In the genomic region with DNA sequence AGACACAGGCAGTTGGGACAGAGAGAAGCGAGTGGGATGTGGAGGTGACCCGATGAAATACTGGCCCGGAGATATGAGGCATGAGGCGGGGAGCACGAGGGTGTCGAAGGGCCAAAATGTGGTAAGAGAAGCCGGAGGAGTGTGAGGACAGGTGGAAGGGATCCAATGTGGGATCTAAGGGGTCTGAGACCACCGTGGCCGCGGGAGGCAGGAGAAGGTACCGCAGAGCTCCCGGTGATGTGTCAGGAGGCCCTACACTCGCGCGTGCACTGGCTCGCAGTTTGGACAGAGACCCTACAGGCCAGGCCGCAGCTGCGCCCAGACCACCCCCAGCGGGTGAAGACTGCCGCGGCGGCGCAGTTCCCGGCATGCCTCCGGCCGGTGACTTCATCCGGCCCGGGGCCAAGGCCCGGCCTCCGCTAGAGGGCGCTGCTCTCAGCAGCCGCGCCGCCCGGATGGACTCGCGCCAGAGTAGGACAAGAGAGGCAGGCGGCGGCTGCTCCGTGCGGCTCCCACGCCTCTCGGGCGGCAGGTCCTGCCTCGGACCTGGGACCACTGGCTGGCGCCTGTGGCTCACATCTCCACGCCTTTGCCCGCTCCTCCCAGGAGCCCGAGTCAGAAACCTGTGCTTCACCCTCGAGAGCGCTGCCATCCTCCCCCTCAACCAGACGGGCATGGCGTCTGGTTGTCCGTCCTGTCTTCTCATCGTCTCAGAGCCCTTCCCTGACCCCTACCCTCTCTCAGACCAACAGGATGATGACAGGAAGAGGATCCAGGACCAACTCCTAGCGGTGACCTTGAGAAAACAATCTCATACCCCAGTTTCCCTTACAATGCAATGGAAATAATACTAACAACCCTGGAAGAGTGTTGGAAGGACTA, we compare ENCODE assay signal across 8 cellular contexts. TPM values are rescaled to one million over a fixed set of nuclear protein-coding genes. Genes with fewer than 3 reads are reported as not detected.
DNase-seq lines count a peak whose midpoint lies in the region; ATAC-seq and TF ChIP-seq lines count a peak whose summit lies in the region.

No MANE protein-coding gene starts in this region.

- H3K27me3 ChIP-seq in right cardiac atrium (ENCODE audit: control insufficient read depth, insufficient read depth) (no peaks in the 10 kb centered on the region), vagina (no peaks in the 10 kb centered on the region)

- DNase-seq in GM12864 (ENCODE audit: low read depth) (no peak), HFF-Myc (ENCODE audit: extremely low read depth, low read depth) (peak; percentile 53), NAMALWA (ENCODE audit: low spot score) (peak; percentile 88), T follicular helper cell (ENCODE audit: low read depth) (peak; percentile 80), amniotic stem cell (lab: John Stamatoyannopoulos, UW) (peak; percentile 66), right cardiac atrium (peak; percentile 91 to 97 (median 97)), putamen (ENCODE audit: low spot score) (peak; percentile 86), vagina (ENCODE audit: extremely low spot score in 2 of 2) (peak in 1 of 2 donors; percentile 89)

- peak in 1 of 2 donors; percentile 19 for TF ChIP-seq POLR2A in vagina (IDR thresholded peaks at IDR 0.05)

- WGBS in right cardiac atrium: 3% methylated on average over 56 of the region's 56 CpGs

- H3K4me3 ChIP-seq in GM12864 (ENCODE audit: low read depth, low read length) (peak overlapping the region; percentile 75), HFF-Myc (replicated peaks; ENCODE audit: low read depth, low read length) (peak overlapping the region; percentile 41), right cardiac atrium (ENCODE audit: low read length) (peak overlapping the region; percentile 45), vagina (peak overlapping the region; percentile 47 to 51)

- H3K4me1 ChIP-seq in right cardiac atrium (ENCODE audit: control insufficient read depth, insufficient read depth, low read length) (no peaks in the 10 kb centered on the region), vagina (peaks cover 12% of the 10 kb centered on the region)

- no peaks in the 10 kb centered on the region for H3K36me3 ChIP-seq in vagina

- H3K9me3 ChIP-seq in right cardiac atrium (ENCODE audit: control insufficient read depth, low read length) (no peaks in the 10 kb centered on the region), vagina (no peaks in the 10 kb centered on the region)

- peak; percentile 91 to 93 for ATAC-seq in right cardiac atrium

- peak; percentile 95 for TF ChIP-seq CTCF in GM12864 (IDR thresholded peaks at IDR 0.05; ENCODE audit: low read depth, low read length, missing control alignments)
- TF ChIP-seq CTCF in HFF-Myc (IDR thresholded peaks at IDR 0.05; ENCODE audit: low read depth, low read length, missing control alignments): peak; percentile 96
- peak; percentile 77 to 96 (median 90) for TF ChIP-seq CTCF in vagina (IDR thresholded peaks at IDR 0.05)

- peak overlapping the region; percentile 94 for H3K27ac ChIP-seq in right cardiac atrium (ENCODE audit: low read length)
- peak overlapping the region; percentile 91 for H3K27ac ChIP-seq in vagina

- intact Hi-C loops in right cardiac atrium (cut with DNase I) (loop anchor here in 1 of 4 donors (5.0 kb wide), 1 partner anchor 36 kb away; a partner anchor contains a TSS), vagina (cut with DNase I) (loop anchor here (5.0 kb wide), 1 partner anchor 91 kb away; no protein-coding TSS in a partner anchor)

RNA-seq across cellular contexts. Expression of a gene that starts 35.4 kb away (rescaled TPM):
- total RNA-seq in right cardiac atrium: 100 to 1,000 TPM in 1 of 4 donors, 10 to 100 TPM in 3; 79.7 to 125 (median 93.8) TPM
- 47.9 TPM for polyA plus RNA-seq in right cardiac atrium
- total RNA-seq in vagina: 103 TPM

RNA-seq across cellular contexts. Expression of a gene that starts 43.2 kb away (rescaled TPM):
- total RNA-seq in right cardiac atrium: 100 to 1,000 TPM; 112 to 138 (median 120) TPM
- 111 TPM for polyA plus RNA-seq in right cardiac atrium
- 57.5 TPM for total RNA-seq in vagina

RNA-seq across cellular contexts. Expression of a gene that starts 47.1 kb away (rescaled TPM):
- not detected for total RNA-seq in right cardiac atrium
- polyA plus RNA-seq in right cardiac atrium: not detected
- total RNA-seq in vagina: not detected

RNA-seq across cellular contexts. Expression of a gene that starts 55.4 kb away (rescaled TPM):
- total RNA-seq in right cardiac atrium (10 to 100 TPM; 19.9 to 38.3 (median 21.2) TPM), vagina (37.1 TPM)
- 25.3 TPM for polyA plus RNA-seq in right cardiac atrium
